In genomic region chr14:20434701-20435453, GRCh38 we compare ENCODE assay signal across 9 cellular contexts. TPM values are rescaled to one million over a fixed set of nuclear protein-coding genes. Genes with fewer than 3 reads are reported as not detected.
DNase-seq lines count a peak whose midpoint lies in the region; ATAC-seq and TF ChIP-seq lines count a peak whose summit lies in the region.
"Had no signal": no experiment of that assay in that cellular context is flagged by ENCODE, and none has a peak within 500 bp of the region (broad histone marks: within the 10 kb centered on the region; RNA-seq: fewer than 3 reads in every experiment).

No MANE protein-coding gene starts in this region.

- DNase-seq in NCI-H146 treated with DMSO at 0.1 percent for 48 hours (lab: John Stamatoyannopoulos, UW; ENCODE audit: unreplicated experiment) (peak; percentile 5), cerebellum (ENCODE audit: low spot score) (peak; percentile 91), kidney epithelial cell (ENCODE audit: low read depth) (no peak), A172 (ENCODE audit: low spot score) (no peak)
- DNase-seq: activated B cell treated with CpG ODN at 0.5 μM for 24 hours had no signal

- H3K27me3 ChIP-seq in kidney epithelial cell (ENCODE audit: control insufficient read depth, insufficient read depth, low read length) (peaks cover 8% of the 10 kb centered on the region), skeletal muscle tissue (ENCODE audit: control insufficient read depth in 3 of 3, insufficient read depth in 3 of 3, low read length in 3 of 3) (no peaks in the 10 kb centered on the region)

- H3K27ac ChIP-seq in skeletal muscle tissue (ENCODE audit: low read depth, low read length): peak overlapping the region; percentile 79

- H3K4me3 ChIP-seq in kidney epithelial cell (ENCODE audit: low read depth, low read length) (peak overlapping the region; percentile 16), skeletal muscle tissue (ENCODE audit: low read length in 3 of 3) (peak overlapping the region; percentile 79 to 93 (median 89))

- H3K4me1 ChIP-seq in skeletal muscle tissue (ENCODE audit: control insufficient read depth in 3 of 3, insufficient read depth in 3 of 3, low read length in 3 of 3): peaks cover 43 to 62% (median 51%) of the 10 kb centered on the region in 3 donors

- H3K9ac ChIP-seq in skeletal muscle tissue (ENCODE audit: low read depth in 1 of 3, low read length in 3 of 3): peak overlapping the region; percentile 83 to 97 (median 96)

- ATAC-seq in HG03442 (IDR thresholded peaks at IDR 0.05; ENCODE audit: unreplicated experiment) (no peak), GM19035 (IDR thresholded peaks at IDR 0.05; ENCODE audit: unreplicated experiment) (no peak), HG02610 (IDR thresholded peaks at IDR 0.05; ENCODE audit: unreplicated experiment) (no peak)

- TF ChIP-seq CTCF in kidney epithelial cell (IDR thresholded peaks at IDR 0.05; ENCODE audit: insufficient read depth, low read length, poor library complexity, severe bottlenecking): no peak

- no peaks in the 10 kb centered on the region for H3K36me3 ChIP-seq in kidney epithelial cell (ENCODE audit: control insufficient read depth, insufficient read depth, low read length)
- peaks cover 0 to 11% (median 5%) of the 10 kb centered on the region in 3 donors for H3K36me3 ChIP-seq in skeletal muscle tissue (ENCODE audit: control insufficient read depth in 3 of 3, insufficient read depth in 3 of 3, low read length in 3 of 3)

- H3K9me3 ChIP-seq in skeletal muscle tissue (ENCODE audit: control insufficient read depth in 3 of 3, low read length in 3 of 3): no peaks in the 10 kb centered on the region

RNA-seq across cellular contexts. Expression of gene KLHL33, which starts 1.1 kb away (rescaled TPM):
- total RNA-seq in cerebellum (0.18 TPM), kidney epithelial cell (0.08 TPM in 1 of 2 replicates, not detected in the other), skeletal muscle tissue (2.1 TPM)
- not detected in 2 replicates for total RNA-seq in A172 (2014; rRNA removed; shearing (Covaris generic))

RNA-seq across cellular contexts. Expression of gene OSGEP, which starts 19.7 kb away (rescaled TPM):
- total RNA-seq in cerebellum (48.9 TPM), kidney epithelial cell (46.6 and 61.1 TPM in 2 replicates), skeletal muscle tissue (26.6 TPM)
- total RNA-seq in A172 (2014; rRNA removed; shearing (Covaris generic)): 33.2 and 54.4 TPM in 2 replicates

RNA-seq across cellular contexts. Expression of gene APEX1, which starts 20.1 kb away (rescaled TPM):
- 33.4 TPM for total RNA-seq in cerebellum
- 297 and 328 TPM in 2 replicates for total RNA-seq in kidney epithelial cell
- 64.2 TPM for total RNA-seq in skeletal muscle tissue
- total RNA-seq in A172 (2014; rRNA removed; shearing (Covaris generic)): 96.7 and 99.1 TPM in 2 replicates

RNA-seq across cellular contexts. Expression of gene TEP1, which starts 21.6 kb away (rescaled TPM):
- total RNA-seq in cerebellum (10.3 TPM), kidney epithelial cell (15.5 and 24.1 TPM in 2 replicates), skeletal muscle tissue (10.4 TPM)
- total RNA-seq in A172 (2014; rRNA removed; shearing (Covaris generic)): 4.8 and 9.0 TPM in 2 replicates

RNA-seq across cellular contexts. Expression of gene PIP4P1, which starts 26.4 kb away (rescaled TPM):
- total RNA-seq in cerebellum: 17.1 TPM
- total RNA-seq in kidney epithelial cell: 25.1 and 25.9 TPM in 2 replicates
- total RNA-seq in skeletal muscle tissue: 13.0 TPM
- 13.5 and 18.7 TPM in 2 replicates for total RNA-seq in A172 (2014; rRNA removed; shearing (Covaris generic))

Comparison
In these comparisons a context has a peak if more than half of its experiments do, and no peak if none do; other contexts are left out.
1. DNase-seq: peak in NCI-H146 treated with DMSO at 0.1 percent for 48 hours (single experiment) and cerebellum (single experiment); none in kidney epithelial cell (single experiment) and A172 (single experiment).